Comparison of ENCODE assay signal across 1 cellular context in the genomic region with DNA sequence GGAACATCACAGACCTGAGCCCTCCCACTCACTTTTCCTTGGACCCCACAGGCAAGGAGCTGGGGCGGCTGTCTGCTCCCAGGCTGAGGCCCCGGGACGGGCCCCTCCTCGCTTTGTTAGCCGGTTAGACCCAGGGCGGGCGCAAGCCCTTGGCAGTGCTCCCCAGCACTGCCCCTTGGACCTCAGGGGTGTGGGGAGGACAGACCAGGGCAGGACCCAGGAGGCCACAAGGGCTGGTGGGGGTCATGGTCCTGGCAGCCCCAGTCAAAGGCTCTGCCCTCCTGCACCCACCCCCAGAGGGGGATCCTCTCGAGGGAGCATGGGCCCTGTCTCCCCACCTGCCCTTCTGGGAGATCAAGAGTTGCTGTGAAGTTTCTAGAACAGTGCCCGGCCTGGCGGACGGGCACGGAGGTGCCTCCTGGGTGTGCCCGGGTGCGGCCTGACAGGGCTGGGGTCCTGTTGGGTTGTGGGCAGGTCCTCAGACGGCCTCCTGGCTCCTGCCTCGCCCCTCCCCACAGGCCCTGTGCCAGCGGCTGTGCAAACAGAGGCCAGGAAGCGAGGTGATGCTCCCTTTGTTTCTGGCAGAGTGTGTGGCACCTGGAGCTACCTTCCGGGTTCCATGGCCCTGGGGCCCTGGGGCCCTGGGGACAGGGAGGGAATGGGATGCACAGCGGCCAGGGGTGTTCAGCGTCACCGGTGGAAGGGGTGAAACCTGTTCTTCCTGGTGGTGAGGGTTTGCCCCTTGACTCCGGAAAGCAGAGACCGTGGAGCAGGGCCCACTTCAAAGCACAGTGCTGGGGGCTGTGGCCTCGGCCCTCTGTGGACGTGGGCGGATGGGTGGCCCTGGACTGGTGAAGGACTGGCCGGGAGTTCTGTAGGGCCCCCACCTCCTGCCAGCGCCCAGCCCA.
TF ChIP-seq lines count a peak whose summit lies in the region.

No MANE protein-coding gene starts in this region.

TF ChIP-seq in HepG2, 621 proteins besides CTCF, POLR2A, EP300 and RAD21 (continued from another document):
- TF ChIP-seq, protein P1, sequence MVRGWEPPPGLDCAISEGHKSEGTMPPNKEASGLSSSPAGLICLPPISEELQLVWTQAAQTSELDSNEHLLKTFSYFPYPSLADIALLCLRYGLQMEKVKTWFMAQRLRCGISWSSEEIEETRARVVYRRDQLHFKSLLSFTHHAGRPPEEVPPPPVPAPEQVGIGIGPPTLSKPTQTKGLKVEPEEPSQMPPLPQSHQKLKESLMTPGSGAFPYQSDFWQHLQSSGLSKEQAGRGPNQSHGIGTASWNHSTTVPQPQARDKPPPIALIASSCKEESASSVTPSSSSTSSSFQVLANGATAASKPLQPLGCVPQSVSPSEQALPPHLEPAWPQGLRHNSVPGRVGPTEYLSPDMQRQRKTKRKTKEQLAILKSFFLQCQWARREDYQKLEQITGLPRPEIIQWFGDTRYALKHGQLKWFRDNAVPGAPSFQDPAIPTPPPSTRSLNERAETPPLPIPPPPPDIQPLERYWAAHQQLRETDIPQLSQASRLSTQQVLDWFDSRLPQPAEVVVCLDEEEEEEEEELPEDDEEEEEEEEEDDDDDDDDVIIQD (CRISPR knock-in tag; IDR thresholded peaks at IDR 0.05; ENCODE audit: low read depth): no peak
- TF ChIP-seq FOXP1 (IDR thresholded peaks at IDR 0.05): no peak
- peak; percentile 4; the same call in 1 of the 2 replicates for TF ChIP-seq FOXP1 (CRISPR knock-in tag; IDR thresholded peaks at IDR 0.05)
- 0 out of 2 replicates have a peak, but pooled peaks have one; percentile 51 for TF ChIP-seq RCOR2 (CRISPR knock-in tag; IDR thresholded peaks at IDR 0.05)
- TF ChIP-seq ZNF598 (CRISPR knock-in tag; IDR thresholded peaks at IDR 0.05; ENCODE audit: borderline replicate concordance): no peak; the same call in 1 of the 2 replicates
- no peak for TF ChIP-seq ZNF451 (CRISPR knock-in tag; IDR thresholded peaks at IDR 0.05)
- peak; percentile 89 for TF ChIP-seq ZNF749 (CRISPR knock-in tag; IDR thresholded peaks at IDR 0.05; ENCODE audit: borderline replicate concordance)
- no peak for TF ChIP-seq SIX1 (CRISPR knock-in tag; IDR thresholded peaks at IDR 0.05; ENCODE audit: borderline replicate concordance)
- TF ChIP-seq ZMAT3 (CRISPR knock-in tag; conservative IDR thresholded peaks at IDR 0.05): peak; percentile 78
TF ChIP-seq in HepG2: peak in this region for 221.
